In genomic region chr17:38428150-38428642, GRCh38 we compare ENCODE assay signal across 8 cellular contexts. TPM values are rescaled to one million over a fixed set of nuclear protein-coding genes. Genes with fewer than 3 reads are reported as not detected.
DNase-seq lines count a peak whose midpoint lies in the region; TF ChIP-seq lines count a peak whose summit lies in the region.

Gene ARHGAP23, plus strand, starts transcription at chr17:38428464. Its CDS starts 22 bp downstream, at chr17:38428486.

- no peak for TF ChIP-seq CTCF in breast epithelium (IDR thresholded peaks at IDR 0.05)

- TF ChIP-seq POLR2A in breast epithelium (IDR thresholded peaks at IDR 0.05): no peak

- H3K36me3 ChIP-seq in breast epithelium (no peaks in the 10 kb centered on the region), iPS DF 6.9 (ENCODE audit: control insufficient read depth, insufficient read depth, low read length) (no peaks in the 10 kb centered on the region)

- no CpG with 5 or more reads among the region's 45 CpGs for WGBS in iPS DF 6.9 (ENCODE audit: insufficient coverage, insufficient read length)

- peak within 1 kb of the TSS; percentile 79 to 93 (median 88) for H3K4me3 ChIP-seq in breast epithelium
- H3K4me3 ChIP-seq in iPS DF 6.9 (ENCODE audit: low read length): peak within 1 kb of the TSS; percentile 50

- H3K9me3 ChIP-seq in breast epithelium: no peaks in the 10 kb centered on the region
- H3K9me3 ChIP-seq in iPS DF 6.9 (ENCODE audit: control insufficient read depth, insufficient read depth, low read length): no peaks in the 10 kb centered on the region

- DNase-seq in DMS79 treated with DMSO at 0.1 percent for 48 hours (lab: John Stamatoyannopoulos, UW) (peak; percentile 17), DMS79 (lab: John Stamatoyannopoulos, UW) (no peak), T-helper 9 cell (peak; percentile 37), breast epithelium (ENCODE audit: low spot score in 2 of 2) (no peak), iPS DF 6.9 (ENCODE audit: low read depth, low spot score) (no peak), putamen (ENCODE audit: low spot score) (peak; percentile 82), NCI-H82 treated with DMSO at 0.1 percent for 48 hours (lab: John Stamatoyannopoulos, UW; ENCODE audit: unreplicated experiment) (no peak), NCI-H524 (lab: John Stamatoyannopoulos, UW) (no peak)

- H3K4me1 ChIP-seq in breast epithelium: peaks cover 10 to 14% of the 10 kb centered on the region in 2 donors
- peaks cover 16% of the 10 kb centered on the region for H3K4me1 ChIP-seq in iPS DF 6.9 (ENCODE audit: control insufficient read depth, insufficient read depth, low read length)

- H3K27me3 ChIP-seq in breast epithelium (no peaks in the 10 kb centered on the region), iPS DF 6.9 (ENCODE audit: control insufficient read depth, insufficient read depth, low read length) (no peaks in the 10 kb centered on the region)

- H3K27ac ChIP-seq in breast epithelium (peak within 1 kb of the TSS; percentile 83 to 88), iPS DF 6.9 (ENCODE audit: low read length) (no peak within 1 kb of the TSS)

- intact Hi-C loops in breast epithelium (cut with DNase I; ENCODE audit: low total_unique reads): loop anchor here (10.0 kb wide), 1 partner anchor 57 kb away; no protein-coding TSS in a partner anchor

RNA-seq across cellular contexts. Expression of gene ARHGAP23, which starts in this region (rescaled TPM):
- total RNA-seq in breast epithelium: 10 to 100 TPM; 13.8 to 25.2 (median 21.1) TPM

Comparison
In these comparisons a context has a peak if more than half of its experiments do, and no peak if none do; other contexts are left out.
1. DNase-seq: peak in DMS79 treated with DMSO at 0.1 percent for 48 hours (single experiment), T-helper 9 cell (single experiment) and putamen (single experiment); none in DMS79 (single experiment), breast epithelium (0 of 2), iPS DF 6.9 (single experiment), NCI-H82 treated with DMSO at 0.1 percent for 48 hours (single experiment) and NCI-H524 (0 of 2).